9 cellular contexts compared by ENCODE assay signal in the genomic region with DNA sequence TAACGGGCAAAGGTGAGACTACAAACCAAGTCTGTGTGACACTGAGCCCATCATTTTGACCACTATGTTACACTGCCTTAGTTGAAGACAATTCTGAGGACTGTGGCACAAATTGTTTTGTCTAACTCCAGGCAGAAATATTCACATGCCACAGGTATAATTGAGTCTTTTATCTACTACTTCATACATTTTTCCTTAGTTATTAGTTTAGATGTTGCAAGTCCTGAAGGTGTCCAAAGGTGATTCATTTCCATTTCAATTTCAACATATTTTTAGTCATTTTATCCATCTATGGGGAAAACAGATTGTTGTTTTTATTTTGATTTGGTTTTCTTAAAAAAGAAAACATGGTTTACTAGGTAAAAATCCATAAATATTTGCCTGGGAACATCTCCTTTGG.
"Had no signal": no experiment of that assay in that cellular context is flagged by ENCODE, and none has a peak within 500 bp of the region (broad histone marks: within the 10 kb centered on the region; RNA-seq: fewer than 3 reads in every experiment).

No MANE protein-coding gene starts in this region.

- H3K27ac ChIP-seq: GM23248 had no signal

- H3K4me2 ChIP-seq: GM23338 had no signal

- H3K9ac ChIP-seq: GM23248 had no signal

- DNase-seq: GM23248, GOT3, H7, H9, HCEC 1CT, HFFc6 had no signal

- H2AFZ ChIP-seq: GM23248, GM23338 had no signal

- FAIRE-seq: H1, H54 had no signal

- H3K4me3 ChIP-seq: GM23248, GM23338 had no signal
